22 cellular contexts compared by ENCODE assay signal in the genomic region with DNA sequence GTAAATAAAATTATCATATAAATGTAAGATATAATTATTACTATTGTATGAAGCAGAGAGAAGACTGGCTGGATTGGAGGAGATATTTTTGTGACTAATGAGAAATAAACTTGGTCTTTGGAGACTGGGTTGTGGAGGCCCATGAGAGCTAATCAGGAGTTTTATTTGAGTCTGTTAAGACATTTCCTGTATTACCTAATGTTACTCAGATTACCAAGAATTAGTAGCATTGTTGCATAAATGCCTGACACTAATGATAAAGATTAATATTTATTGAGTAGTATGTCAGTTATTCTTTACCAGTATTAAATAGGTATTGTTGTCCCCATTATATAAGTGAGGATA. TPM values are rescaled to one million over a fixed set of nuclear protein-coding genes. Genes with fewer than 3 reads are reported as not detected.
DNase-seq lines count a peak whose midpoint lies in the region; ATAC-seq, FAIRE-seq and TF ChIP-seq lines count a peak whose summit lies in the region.
"Had no signal": no experiment of that assay in that cellular context is flagged by ENCODE, and none has a peak within 500 bp of the region (broad histone marks: within the 10 kb centered on the region; RNA-seq: fewer than 3 reads in every experiment).

No MANE protein-coding gene starts in this region.

- H3K4me3 ChIP-seq in Loucy (ENCODE audit: low read length, poor library complexity, severe bottlenecking) (no peak overlapping the region), choroid plexus epithelial cell (ENCODE audit: low read depth, low read length) (no peak overlapping the region), mesenchymal stem cell (ENCODE audit: insufficient read depth in 1 of 2, low read depth in 1 of 2, low read length in 2 of 2) (no peak overlapping the region), pancreas (no peak overlapping the region)

- H3K27ac ChIP-seq in mesenchymal stem cell (ENCODE audit: low read length, poor library complexity, severe bottlenecking) (no peak overlapping the region), pancreas (no peak overlapping the region)
- H3K27ac ChIP-seq: RWPE1 had no signal

- TF ChIP-seq CTCF in Loucy (conservative IDR thresholded peaks at IDR 0.05; ENCODE audit: low read length), result no peak
- no peak for TF ChIP-seq CTCF in choroid plexus epithelial cell (conservative IDR thresholded peaks at IDR 0.05; ENCODE audit: low read depth, low read length)
- no peak for TF ChIP-seq CTCF in pancreas (IDR thresholded peaks at IDR 0.05)

- H3K14ac ChIP-seq in mesenchymal stem cell (ENCODE audit: low read length in 2 of 2), result no peak overlapping the region

- no peak overlapping the region for H2BK15ac ChIP-seq in mesenchymal stem cell (ENCODE audit: low read depth, poor library complexity, severe bottlenecking)

- no peaks in the 10 kb centered on the region for H3K27me3 ChIP-seq in Loucy (ENCODE audit: insufficient read depth, low read length, poor library complexity, severe bottlenecking)
- no peaks in the 10 kb centered on the region for H3K27me3 ChIP-seq in mesenchymal stem cell (ENCODE audit: control insufficient read depth in 1 of 2, insufficient read depth in 1 of 2, low read length in 2 of 2)
- no peaks in the 10 kb centered on the region for H3K27me3 ChIP-seq in pancreas

- H4K91ac ChIP-seq in mesenchymal stem cell (ENCODE audit: low read length), result no peak overlapping the region

- H3K79me2 ChIP-seq in Loucy (ENCODE audit: insufficient read depth, low read length), result peaks cover 25% of the 10 kb centered on the region; the same call in 1 of the 2 replicates

- no peaks in the 10 kb centered on the region for H3K9me3 ChIP-seq in Loucy (ENCODE audit: insufficient read depth, low read depth, low read length)
- no peaks in the 10 kb centered on the region for H3K9me3 ChIP-seq in mesenchymal stem cell (ENCODE audit: control insufficient read depth, low read length)
- H3K9me3 ChIP-seq in pancreas, result no peaks in the 10 kb centered on the region
- H3K9me3 ChIP-seq: SK-N-SH had no signal

- no peak overlapping the region for H3K4ac ChIP-seq in mesenchymal stem cell (ENCODE audit: low read depth in 1 of 2, low read length in 2 of 2)

- H2AK5ac ChIP-seq in mesenchymal stem cell (ENCODE audit: low read length, severe bottlenecking), result no peak overlapping the region

- H3K36me3 ChIP-seq in Loucy (ENCODE audit: insufficient read depth, low read length) (no peaks in the 10 kb centered on the region), mesenchymal stem cell (ENCODE audit: control insufficient read depth in 1 of 2, insufficient read depth in 2 of 2, low read depth in 1 of 2, low read length in 2 of 2) (peaks cover 0 to 3% of the 10 kb centered on the region in 2 experiments), pancreas (no peaks in the 10 kb centered on the region)

- H3K23ac ChIP-seq in mesenchymal stem cell (ENCODE audit: low read length in 2 of 2), result no peak overlapping the region

- no peak overlapping the region for H3K9ac ChIP-seq in Loucy (ENCODE audit: low read depth, low read length, poor library complexity, severe bottlenecking)
- H3K9ac ChIP-seq in mesenchymal stem cell (ENCODE audit: low read length), result no peak overlapping the region
- H3K9ac ChIP-seq: SK-N-SH had no signal

- DNase-seq in AML-193 (lab: John Stamatoyannopoulos, UW), result peak; percentile 16 to 22
- DNase-seq in choroid plexus epithelial cell (ENCODE audit: low read depth), result peak; percentile 54
- DNase-seq in mesenchymal stem cell, result peak; percentile 19
- DNase-seq in pancreas, result no peak
- DNase-seq in NCI-H1048 (lab: John Stamatoyannopoulos, UW), result no peak
- DNase-seq in T-helper 2 cell, result no peak
- DNase-seq: CD4-positive, CD25-positive, alpha-beta regulatory T cell; GOT3; HCEC 1CT; Karpas-422; NCI-H1092; NCI-H1436; NCI-H187 treated with DMSO at 0.1 percent for 48 hours; NCI-H2107; NCI-H510A treated with DMSO at 0.1 percent for 48 hours; NCI-H748 treated with DMSO at 0.1 percent for 48 hours; NK-92 treated with Interleukin-12 subunit alpha and Interleukin-12 subunit beta, amount 100 ng/mL, for 24 hours; SIG-M5; SK-N-SH had no signal

- no peaks in the 10 kb centered on the region for H3F3A ChIP-seq in Loucy (ENCODE audit: low read depth)

- H2BK12ac ChIP-seq in mesenchymal stem cell (ENCODE audit: low read length in 2 of 2), result no peak overlapping the region

- no peaks in the 10 kb centered on the region for H4K20me1 ChIP-seq in Loucy (ENCODE audit: insufficient read depth, low read length, poor library complexity, severe bottlenecking)

- FAIRE-seq in pancreas (lab: Jason Lieb, UNC), result no peak
- FAIRE-seq: A204.1 had no signal

- H2AFZ ChIP-seq in Loucy (ENCODE audit: low read length) (no peak overlapping the region), mesenchymal stem cell (ENCODE audit: low read depth, low read length) (no peak overlapping the region)

- peaks cover 27% of the 10 kb centered on the region for H3K79me1 ChIP-seq in mesenchymal stem cell (replicated peaks; ENCODE audit: low read length, poor library complexity, severe bottlenecking)

- H3K4me2 ChIP-seq in Loucy (ENCODE audit: low read depth, low read length, poor library complexity, severe bottlenecking), result peak overlapping the region; percentile 86
- no peak overlapping the region for H3K4me2 ChIP-seq in mesenchymal stem cell (ENCODE audit: low read length, poor library complexity, severe bottlenecking)
- H3K4me2 ChIP-seq: SK-N-SH had no signal

- no peak overlapping the region for H3K18ac ChIP-seq in mesenchymal stem cell (ENCODE audit: low read depth in 1 of 2, low read length in 2 of 2)

- H3K4me1 ChIP-seq in Loucy (ENCODE audit: insufficient read depth, low read length, poor library complexity, severe bottlenecking) (peaks cover 37% of the 10 kb centered on the region), mesenchymal stem cell (ENCODE audit: control insufficient read depth, insufficient read depth, low read depth, low read length) (peaks cover 2% of the 10 kb centered on the region), pancreas (peaks cover 0 to 14% (median 0%) of the 10 kb centered on the region in 3 donors)

- no peak overlapping the region for H2BK120ac ChIP-seq in mesenchymal stem cell (ENCODE audit: low read depth, low read length)

- no peak overlapping the region for H4K8ac ChIP-seq in mesenchymal stem cell (ENCODE audit: low read length)

- intact Hi-C loops in pancreas (cut with DNase I), result no loop called here

- H2BK5ac ChIP-seq in mesenchymal stem cell (ENCODE audit: low read depth, low read length, poor library complexity, severe bottlenecking), result no peak overlapping the region

- no peaks in the 10 kb centered on the region for H3K9me2 ChIP-seq in Loucy (replicated peaks; ENCODE audit: low read depth, low read length)
- H3K9me2 ChIP-seq: SK-N-SH had no signal

- ATAC-seq in pancreas, result no peak

RNA-seq across cellular contexts. Expression of a gene that starts 7.1 kb away (rescaled TPM):
- polyA plus RNA-seq in mesenchymal stem cell (2013, experiment 1 of 2), result 13.0 TPM
- 12.2 TPM for polyA plus RNA-seq in mesenchymal stem cell (2013, experiment 2 of 2)
- 1 to 10 TPM; 3.9 to 8.5 (median 4.9) TPM for total RNA-seq in pancreas
- 1 to 10 TPM; 2.4 to 6.0 TPM for polyA plus RNA-seq in pancreas

Comparison
In these comparisons a context has a peak if more than half of its experiments do, and no peak if none do; other contexts are left out.
1. DNase-seq: peak in AML-193 (2 of 2), choroid plexus epithelial cell (single experiment) and mesenchymal stem cell (single experiment); none in pancreas (0 of 6), NCI-H1048 (single experiment) and T-helper 2 cell (0 of 5).